Comparison of ENCODE assay signal across 12 cellular contexts in the genomic region with DNA sequence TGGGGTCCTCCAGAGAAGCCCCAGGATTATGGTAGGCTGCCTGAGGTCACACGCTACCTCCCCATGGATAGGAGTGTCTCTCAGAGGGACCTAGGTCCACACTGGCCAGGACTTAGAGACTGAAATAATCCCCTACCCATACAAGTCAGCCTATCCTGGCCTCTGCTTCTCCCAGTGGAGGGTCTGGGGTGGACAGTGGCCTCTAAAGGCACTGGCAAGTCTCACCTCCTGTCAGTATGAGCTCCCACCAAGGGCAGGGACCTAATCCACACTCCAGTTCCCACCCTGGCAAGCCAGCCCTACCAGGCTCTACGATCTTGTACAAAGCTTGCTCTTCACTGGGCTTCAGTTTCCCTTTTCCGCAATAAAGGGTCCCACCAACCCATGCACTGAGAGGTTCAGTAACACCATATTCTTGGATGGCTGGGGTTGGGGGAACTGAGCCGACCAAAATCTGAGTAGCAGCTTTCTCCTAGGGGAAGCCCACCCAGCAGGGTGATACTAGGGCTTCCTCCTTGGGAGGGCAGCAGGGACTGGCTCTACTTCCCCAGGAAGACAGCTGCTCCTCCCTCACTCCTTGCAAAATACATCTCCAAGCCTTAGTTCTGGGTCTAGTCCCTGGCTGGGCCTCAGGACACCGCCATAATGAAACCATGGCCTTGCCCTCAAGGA. TPM values are rescaled to one million over a fixed set of nuclear protein-coding genes. Genes with fewer than 3 reads are reported as not detected.
DNase-seq lines count a peak whose midpoint lies in the region; ATAC-seq and TF ChIP-seq lines count a peak whose summit lies in the region.
"Had no signal": no experiment of that assay in that cellular context is flagged by ENCODE, and none has a peak within 500 bp of the region (broad histone marks: within the 10 kb centered on the region; RNA-seq: fewer than 3 reads in every experiment).

No MANE protein-coding gene starts in this region.

- peak overlapping the region; percentile 99 to 100 (median 100) for H3K27ac ChIP-seq in thyroid gland
- H3K27ac ChIP-seq: dorsolateral prefrontal cortex, testis had no signal

- H3K9me3 Mint-ChIP-seq in activated naive CD4-positive, alpha-beta T cell treated with anti-CD3 and anti-CD28 coated beads, Interleukin-2, amount 50 U/mL, for 24 hours, result no peaks in the 10 kb centered on the region
- H3K9me3 Mint-ChIP-seq in activated T-helper 1 cell treated with anti-CD3 and anti-CD28 coated beads, Interleukin-12 subunit alpha, Interleukin-12 subunit beta, Interleukin-2, Interleukin-4 antibody, amounts not matched to agents 30 ng/mL and 10 ng/mL and 1 ng/mL, durations not matched to agents 14 hours and 24 hours and 36 hours, result no peaks in the 10 kb centered on the region
- H3K9me3 Mint-ChIP-seq in glutamatergic neuron (ENCODE audit: unreplicated experiment), result peaks cover 7% of the 10 kb centered on the region

- no peak for TF ChIP-seq POLR2A in thyroid gland (IDR thresholded peaks at IDR 0.05)

- intact Hi-C loops in activated T-helper 1 cell treated with anti-CD3 and anti-CD28 coated beads, Interleukin-12 subunit alpha, Interleukin-12 subunit beta, Interleukin-2, Interleukin-4 antibody, amounts not matched to agents 30 ng/mL and 10 ng/mL and 1 ng/mL, durations not matched to agents 14 hours and 24 hours and 36 hours (cut with micrococcal nuclease), result no loop called here
- intact Hi-C loops in thyroid gland (cut with DNase I), result no loop called here

- H3K4me3 Mint-ChIP-seq in activated naive CD4-positive, alpha-beta T cell treated with anti-CD3 and anti-CD28 coated beads, Interleukin-2, amount 50 U/mL, for 24 hours, result peak overlapping the region; percentile 96
- H3K4me3 Mint-ChIP-seq in activated T-helper 1 cell treated with anti-CD3 and anti-CD28 coated beads, Interleukin-12 subunit alpha, Interleukin-12 subunit beta, Interleukin-2, Interleukin-4 antibody, amounts not matched to agents 30 ng/mL and 10 ng/mL and 1 ng/mL, durations not matched to agents 14 hours and 24 hours and 36 hours, result peak overlapping the region; percentile 99
- H3K4me3 Mint-ChIP-seq in glutamatergic neuron (ENCODE audit: unreplicated experiment), result no peak overlapping the region

- TF ChIP-seq CTCF in thyroid gland (IDR thresholded peaks at IDR 0.05) (no peak), glutamatergic neuron (IDR thresholded peaks at IDR 0.05; ENCODE audit: partially characterized antibody, unreplicated experiment) (no peak)

- H3K9me3 ChIP-seq in mononuclear cell (ENCODE audit: low read depth, low read length), result no peaks in the 10 kb centered on the region
- H3K9me3 ChIP-seq in thyroid gland, result no peaks in the 10 kb centered on the region
- H3K9me3 ChIP-seq: testis had no signal

- H3K36me3 ChIP-seq in thyroid gland, result peaks cover 20 to 21% of the 10 kb centered on the region in 2 donors

- peaks cover 74% of the 10 kb centered on the region for H3K4me1 Mint-ChIP-seq in activated naive CD4-positive, alpha-beta T cell treated with anti-CD3 and anti-CD28 coated beads, Interleukin-2, amount 50 U/mL, for 24 hours
- peaks cover 57% of the 10 kb centered on the region for H3K4me1 Mint-ChIP-seq in activated T-helper 1 cell treated with anti-CD3 and anti-CD28 coated beads, Interleukin-12 subunit alpha, Interleukin-12 subunit beta, Interleukin-2, Interleukin-4 antibody, amounts not matched to agents 30 ng/mL and 10 ng/mL and 1 ng/mL, durations not matched to agents 14 hours and 24 hours and 36 hours (ENCODE audit: low read depth)
- peaks cover 9% of the 10 kb centered on the region for H3K4me1 Mint-ChIP-seq in glutamatergic neuron (ENCODE audit: low read depth, unreplicated experiment)

- no peak for DNase-seq in activated naive CD4-positive, alpha-beta T cell (lab: John Stamatoyannopoulos, UW)
- DNase-seq in activated T-helper 1 cell treated with anti-CD3 and anti-CD28 coated beads, Interleukin-12 subunit alpha, Interleukin-12 subunit beta, Interleukin-2, Interleukin-4 antibody, amounts not matched to agents 30 ng/mL and 10 ng/mL and 1 ng/mL, durations not matched to agents 14 hours and 24 hours and 36 hours (ENCODE audit: low spot score), result no peak
- DNase-seq in thyroid gland (no peak), glutamatergic neuron (no peak), retina (no peak)
- DNase-seq: dorsolateral prefrontal cortex, MM.1S, NCI-H774, testis had no signal

- no peaks in the 10 kb centered on the region for H3K27me3 ChIP-seq in mononuclear cell (ENCODE audit: insufficient read depth, low read length)
- H3K27me3 ChIP-seq in thyroid gland, result no peaks in the 10 kb centered on the region
- H3K27me3 ChIP-seq: dorsolateral prefrontal cortex, testis had no signal

- H3K4me1 ChIP-seq in mononuclear cell (ENCODE audit: insufficient read depth, low read length) (peaks cover 93% of the 10 kb centered on the region), thyroid gland (peaks cover 65 to 80% of the 10 kb centered on the region in 2 donors)

- WGBS in thyroid gland, 2 donors, result 71 to 94% methylated on average over 5 of the region's 5 CpGs

- peak overlapping the region; percentile 75 for H3K4me3 ChIP-seq in mononuclear cell (ENCODE audit: low read length)
- peak overlapping the region in 2 of 3 donors; percentile 69 to 96 for H3K4me3 ChIP-seq in thyroid gland (replicated peaks in 1 of 3)
- H3K4me3 ChIP-seq: testis had no signal

- H3K27ac Mint-ChIP-seq in activated naive CD4-positive, alpha-beta T cell treated with anti-CD3 and anti-CD28 coated beads, Interleukin-2, amount 50 U/mL, for 24 hours, result peak overlapping the region; percentile 97
- H3K27ac Mint-ChIP-seq in activated T-helper 1 cell treated with anti-CD3 and anti-CD28 coated beads, Interleukin-12 subunit alpha, Interleukin-12 subunit beta, Interleukin-2, Interleukin-4 antibody, amounts not matched to agents 30 ng/mL and 10 ng/mL and 1 ng/mL, durations not matched to agents 14 hours and 24 hours and 36 hours, result peak overlapping the region; percentile 98
- H3K27ac Mint-ChIP-seq in glutamatergic neuron (ENCODE audit: unreplicated experiment), result no peak overlapping the region

- no peaks in the 10 kb centered on the region for H3K27me3 Mint-ChIP-seq in activated naive CD4-positive, alpha-beta T cell treated with anti-CD3 and anti-CD28 coated beads, Interleukin-2, amount 50 U/mL, for 24 hours
- no peaks in the 10 kb centered on the region for H3K27me3 Mint-ChIP-seq in activated T-helper 1 cell treated with anti-CD3 and anti-CD28 coated beads, Interleukin-12 subunit alpha, Interleukin-12 subunit beta, Interleukin-2, Interleukin-4 antibody, amounts not matched to agents 30 ng/mL and 10 ng/mL and 1 ng/mL, durations not matched to agents 14 hours and 24 hours and 36 hours (ENCODE audit: insufficient read depth)
- peaks cover 6% of the 10 kb centered on the region for H3K27me3 Mint-ChIP-seq in glutamatergic neuron (ENCODE audit: unreplicated experiment)

- H3K36me3 Mint-ChIP-seq in activated naive CD4-positive, alpha-beta T cell treated with anti-CD3 and anti-CD28 coated beads, Interleukin-2, amount 50 U/mL, for 24 hours, result peaks cover 43% of the 10 kb centered on the region
- peaks cover 87% of the 10 kb centered on the region for H3K36me3 Mint-ChIP-seq in activated T-helper 1 cell treated with anti-CD3 and anti-CD28 coated beads, Interleukin-12 subunit alpha, Interleukin-12 subunit beta, Interleukin-2, Interleukin-4 antibody, amounts not matched to agents 30 ng/mL and 10 ng/mL and 1 ng/mL, durations not matched to agents 14 hours and 24 hours and 36 hours (ENCODE audit: low read depth)
- H3K36me3 Mint-ChIP-seq in glutamatergic neuron (ENCODE audit: unreplicated experiment), result no peaks in the 10 kb centered on the region

- ATAC-seq in SK-N-SH treated with all-trans-retinoic acid at 6 μM for 48 hours, result no peak

RNA-seq across cellular contexts. Expression of a gene that starts 2.4 kb away (rescaled TPM):
- 334 and 341 TPM in 2 replicates for total RNA-seq in activated T-helper 1 cell treated with anti-CD3 and anti-CD28 coated beads, Interleukin-12 subunit alpha, Interleukin-12 subunit beta, Interleukin-2, Interleukin-4 antibody, amounts not matched to agents 30 ng/mL and 10 ng/mL and 1 ng/mL, durations not matched to agents 14 hours and 24 hours and 36 hours
- 1.2 TPM for total RNA-seq in mononuclear cell
- 10 to 100 TPM; 31.0 to 78.1 (median 48.0) TPM for total RNA-seq in thyroid gland
- 6.0 TPM for total RNA-seq in glutamatergic neuron (ENCODE audit: unreplicated experiment)

RNA-seq across cellular contexts. Expression of a gene that starts 7.7 kb away (rescaled TPM):
- total RNA-seq in activated T-helper 1 cell treated with anti-CD3 and anti-CD28 coated beads, Interleukin-12 subunit alpha, Interleukin-12 subunit beta, Interleukin-2, Interleukin-4 antibody, amounts not matched to agents 30 ng/mL and 10 ng/mL and 1 ng/mL, durations not matched to agents 14 hours and 24 hours and 36 hours, result 191 and 201 TPM in 2 replicates
- total RNA-seq in mononuclear cell (70.8 TPM), thyroid gland (100 to 1,000 TPM in 1 of 4 donors, 10 to 100 TPM in 3; 66.1 to 147 (median 97.5) TPM), glutamatergic neuron (ENCODE audit: unreplicated experiment) (10.7 TPM)

RNA-seq across cellular contexts. Expression of a gene that starts 39.9 kb away (rescaled TPM):
- total RNA-seq in activated T-helper 1 cell treated with anti-CD3 and anti-CD28 coated beads, Interleukin-12 subunit alpha, Interleukin-12 subunit beta, Interleukin-2, Interleukin-4 antibody, amounts not matched to agents 30 ng/mL and 10 ng/mL and 1 ng/mL, durations not matched to agents 14 hours and 24 hours and 36 hours, result 54.1 and 58.0 TPM in 2 replicates
- total RNA-seq in mononuclear cell (3.0 TPM), thyroid gland (10 to 100 TPM; 13.9 to 20.8 (median 17.6) TPM), glutamatergic neuron (ENCODE audit: unreplicated experiment) (21.1 TPM)

RNA-seq across cellular contexts. Expression of a gene that starts 41.7 kb away (rescaled TPM):
- 21.5 and 21.9 TPM in 2 replicates for total RNA-seq in activated T-helper 1 cell treated with anti-CD3 and anti-CD28 coated beads, Interleukin-12 subunit alpha, Interleukin-12 subunit beta, Interleukin-2, Interleukin-4 antibody, amounts not matched to agents 30 ng/mL and 10 ng/mL and 1 ng/mL, durations not matched to agents 14 hours and 24 hours and 36 hours
- 3.7 TPM for total RNA-seq in mononuclear cell
- total RNA-seq in thyroid gland, result 10 to 100 TPM; 19.6 to 22.0 (median 20.3) TPM
- 13.0 TPM for total RNA-seq in glutamatergic neuron (ENCODE audit: unreplicated experiment)
